In the genomic region with DNA sequence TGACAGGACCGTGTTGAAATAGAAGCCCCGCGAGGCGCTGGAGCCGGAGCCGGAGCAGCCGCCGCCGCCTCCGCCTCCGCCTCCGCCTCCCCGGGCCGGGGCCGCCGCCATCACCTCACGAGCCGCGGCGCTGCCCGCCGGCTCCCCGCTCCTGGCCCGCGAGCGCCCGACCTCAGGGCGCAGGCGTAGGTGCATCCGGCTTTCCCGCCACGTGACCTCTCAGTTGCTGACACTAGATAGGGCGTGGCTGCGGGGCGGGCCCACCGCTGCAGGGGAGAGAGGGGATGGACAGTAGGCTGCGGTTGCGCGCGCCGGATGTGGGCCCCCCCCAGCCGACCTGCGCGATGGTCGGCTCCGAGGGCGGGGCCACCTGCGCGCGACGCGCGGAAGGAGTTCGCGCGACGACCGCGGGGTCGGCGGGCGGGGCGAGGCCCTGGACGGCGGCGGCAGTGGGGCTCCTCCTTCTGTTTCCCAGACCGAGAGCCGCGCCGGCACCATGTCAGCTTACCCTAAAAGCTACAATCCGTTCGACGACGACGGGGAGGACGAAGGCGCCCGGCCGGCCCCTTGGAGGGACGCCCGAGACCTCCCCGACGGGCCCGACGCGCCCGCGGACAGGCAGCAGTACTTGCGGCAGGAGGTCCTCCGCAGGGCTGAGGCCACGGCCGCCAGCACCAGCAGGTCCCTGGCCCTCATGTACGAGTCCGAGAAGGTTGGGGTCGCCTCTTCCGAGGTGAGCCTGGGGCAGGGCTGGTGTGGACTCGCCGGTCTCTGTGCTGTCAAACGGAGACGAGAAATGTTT, we compare ENCODE assay signal across 8 cellular contexts. TPM values are rescaled to one million over a fixed set of nuclear protein-coding genes. Genes with fewer than 3 reads are reported as not detected.
DNase-seq lines count a peak whose midpoint lies in the region; ATAC-seq and TF ChIP-seq lines count a peak whose summit lies in the region.

A gene (minus strand): TSS at position 197 of the 802 bp plus-strand sequence. CDS start 86 bp downstream, at position 111.
A gene (plus strand): TSS at position 393 of the 802 bp plus-strand sequence. CDS start 104 bp downstream, at position 497.

- peak within 1 kb of the TSS; percentile 70 for H3K9ac ChIP-seq in iPS-18a (ENCODE audit: low read length)
- peak within 1 kb of the TSS; percentile 89 for H3K9ac ChIP-seq in skeletal muscle satellite cell (ENCODE audit: low read depth, low read length)

- no peaks in the 10 kb centered on the region for H3K9me3 ChIP-seq in iPS-18a (ENCODE audit: control insufficient read depth, low read depth, low read length)
- no peaks in the 10 kb centered on the region for H3K9me3 ChIP-seq in skeletal muscle satellite cell (replicated peaks; ENCODE audit: low read length)

- no peaks in the 10 kb centered on the region for H3K36me3 ChIP-seq in ACC112 (ENCODE audit: insufficient read depth, low read length)
- H3K36me3 ChIP-seq in iPS-18a (ENCODE audit: control insufficient read depth, low read depth, low read length), result no peaks in the 10 kb centered on the region
- peaks cover 5% of the 10 kb centered on the region for H3K36me3 ChIP-seq in skeletal muscle satellite cell (ENCODE audit: insufficient read depth, low read length)

- peak; percentile 91 for DNase-seq in NCI-H2196 (lab: John Stamatoyannopoulos, UW; ENCODE audit: unreplicated experiment)
- peak; percentile 95 to 98 for DNase-seq in T47D (ENCODE audit: low read depth in 1 of 2, low spot score in 1 of 2)

- ATAC-seq in GM18870 (IDR thresholded peaks at IDR 0.05; ENCODE audit: unreplicated experiment), result peak; percentile 88
- ATAC-seq in HG03108 (IDR thresholded peaks at IDR 0.05; ENCODE audit: unreplicated experiment), result peak; percentile 93

- H3K27me3 ChIP-seq in ACC112 (ENCODE audit: insufficient read depth, low read length) (no peaks in the 10 kb centered on the region), iPS-18a (ENCODE audit: control insufficient read depth, insufficient read depth, low read length) (peaks cover 12% of the 10 kb centered on the region), skeletal muscle satellite cell (ENCODE audit: control insufficient read depth, insufficient read depth, low read length) (no peaks in the 10 kb centered on the region)

- H3K4me1 ChIP-seq in ACC112 (ENCODE audit: control insufficient read depth, insufficient read depth, low read length, unreplicated experiment) (peaks cover 12% of the 10 kb centered on the region), iPS-18a (ENCODE audit: control insufficient read depth, low read depth, low read length) (peaks cover 7% of the 10 kb centered on the region), skeletal muscle satellite cell (ENCODE audit: control insufficient read depth, insufficient read depth, low read length) (peaks cover 26% of the 10 kb centered on the region)

- peak within 1 kb of the TSS; percentile 68 for H2AFZ ChIP-seq in ACC112 (ENCODE audit: low read length, unreplicated experiment)

- peak within 1 kb of the TSS; percentile 94 for H3K4me2 ChIP-seq in skeletal muscle satellite cell (ENCODE audit: low read length)

- TF ChIP-seq CTCF in VCaP (conservative IDR thresholded peaks at IDR 0.05), result peak; percentile 12; the same call in 1 of the 2 replicates

- in situ Hi-C loops in T47D (cut with HindIII; ENCODE audit: low pct_unique_long_range_greater_than_20kb, low sequenced_read_pairs), result no loop called here

- peaks cover 24% of the 10 kb centered on the region for H3K79me2 ChIP-seq in ACC112 (ENCODE audit: control insufficient read depth, insufficient read depth, low read length, unreplicated experiment)

- H3K4me3 ChIP-seq in ACC112 (ENCODE audit: low read depth, low read length) (peak within 1 kb of the TSS; percentile 97), iPS-18a (ENCODE audit: low read length) (peak within 1 kb of the TSS; percentile 85), skeletal muscle satellite cell (ENCODE audit: low read length) (peak within 1 kb of the TSS; percentile 85)

- H3K27ac ChIP-seq in ACC112 (ENCODE audit: low read depth, low read length) (peak within 1 kb of the TSS; percentile 59; the same call in 1 of the 2 replicates), VCaP (peak within 1 kb of the TSS; percentile 91), iPS-18a (ENCODE audit: low read length) (no peak within 1 kb of the TSS)

RNA-seq across cellular contexts. Expression of the first gene that starts in this region (rescaled TPM):
- 30.2 and 33.9 TPM in 2 replicates for total RNA-seq in skeletal muscle satellite cell (2012; rRNA removed)

RNA-seq across cellular contexts. Expression of the second gene that starts in this region (rescaled TPM):
- total RNA-seq in skeletal muscle satellite cell (2012; rRNA removed), result 8.3 and 9.4 TPM in 2 replicates
